Comparison of ENCODE assay signal across 9 cellular contexts in genomic region chr1:183685112-183685713, GRCh38. TPM values are rescaled to one million over a fixed set of nuclear protein-coding genes. Genes with fewer than 3 reads are reported as not detected.
A peak's percentile ranks its signal among the peaks of the same experiment; 100 is the strongest.
DNase-seq lines count a peak whose midpoint lies in the region; ATAC-seq and TF ChIP-seq lines count a peak whose summit lies in the region.
"Had no signal": no experiment of that assay in that cellular context is flagged by ENCODE, and none has a peak within 500 bp of the region (broad histone marks: within the 10 kb centered on the region; RNA-seq: fewer than 3 reads in every experiment).

No MANE protein-coding gene starts in this region.

- no peak overlapping the region for H3K27ac ChIP-seq in GM23248
- no peak overlapping the region for H3K27ac ChIP-seq in right cardiac atrium (ENCODE audit: low read length)
- H3K27ac ChIP-seq in smooth muscle cell (ENCODE audit: low read depth): no peak overlapping the region
- H3K27ac ChIP-seq: BLaER1 had no signal

- no peak overlapping the region for H3K4me3 ChIP-seq in GM23248
- H3K4me3 ChIP-seq in right cardiac atrium (ENCODE audit: low read length): no peak overlapping the region
- no peak overlapping the region for H3K4me3 ChIP-seq in smooth muscle cell
- H3K4me3 ChIP-seq: BLaER1 had no signal

- H3K27ac Mint-ChIP-seq in activated naive CD8-positive, alpha-beta T cell treated with anti-CD3 and anti-CD28 coated beads, Interleukin-2, amount 50 U/mL, for 24 hours: no peak overlapping the region

- H3K9me2 ChIP-seq in GM23248 (ENCODE audit: insufficient read depth): no peaks in the 10 kb centered on the region

- peaks cover 4% of the 10 kb centered on the region for H3K4me1 Mint-ChIP-seq in activated naive CD8-positive, alpha-beta T cell treated with anti-CD3 and anti-CD28 coated beads, Interleukin-2, amount 50 U/mL, for 24 hours

- H2AFZ ChIP-seq in GM23248 (no peak overlapping the region), smooth muscle cell (ENCODE audit: low read depth) (peak overlapping the region; percentile 13)

- in situ Hi-C loops in GM23248 (cut with MboI): no loop called here

- H3K4me3 Mint-ChIP-seq in activated naive CD8-positive, alpha-beta T cell treated with anti-CD3 and anti-CD28 coated beads, Interleukin-2, amount 50 U/mL, for 24 hours: no peak overlapping the region

- peak; percentile 52 for ATAC-seq in activated naive CD8-positive, alpha-beta T cell treated with anti-CD3 and anti-CD28 coated beads, Interleukin-2, amount 50 U/mL, for 24 hours
- peak; percentile 57 to 66 for ATAC-seq in right cardiac atrium

- no peaks in the 10 kb centered on the region for H3K36me3 Mint-ChIP-seq in activated naive CD8-positive, alpha-beta T cell treated with anti-CD3 and anti-CD28 coated beads, Interleukin-2, amount 50 U/mL, for 24 hours (ENCODE audit: low read depth)

- peak; percentile 74 for TF ChIP-seq CTCF in smooth muscle cell (IDR thresholded peaks at IDR 0.05; ENCODE audit: borderline replicate concordance, insufficient read depth, poor library complexity, severe bottlenecking)

- intact Hi-C loops in right cardiac atrium (cut with DNase I): loop anchor here in 1 of 4 donors (5.0 kb wide), 1 partner anchor 33 kb away; the partner anchor contains the start of gene APOBEC4

- 3 to 6% methylated on average over 3 of the region's 3 CpGs for WGBS in GM23248 (ENCODE audit: low coverage in 1 of 2, low lambda C conversion rate in 2 of 2, missing lambda C conversion rate in 2 of 2), 2 experiments
- WGBS in right cardiac atrium: 19% methylated on average over 3 of the region's 3 CpGs
- WGBS in smooth muscle cell (ENCODE audit: low lambda C conversion rate): 1% methylated on average over 3 of the region's 3 CpGs

- no peaks in the 10 kb centered on the region for H3K9me3 Mint-ChIP-seq in activated naive CD8-positive, alpha-beta T cell treated with anti-CD3 and anti-CD28 coated beads, Interleukin-2, amount 50 U/mL, for 24 hours

- H3K9ac ChIP-seq in GM23248 (no peak overlapping the region), smooth muscle cell (ENCODE audit: low read depth) (no peak overlapping the region)
- H3K9ac ChIP-seq: BLaER1 had no signal

- H3K27me3 Mint-ChIP-seq in activated naive CD8-positive, alpha-beta T cell treated with anti-CD3 and anti-CD28 coated beads, Interleukin-2, amount 50 U/mL, for 24 hours: no peaks in the 10 kb centered on the region

- no peaks in the 10 kb centered on the region for H3K36me3 ChIP-seq in GM23248 (ENCODE audit: low read depth)
- H3K36me3 ChIP-seq in smooth muscle cell (ENCODE audit: low read depth): no peaks in the 10 kb centered on the region
- H3K36me3 ChIP-seq: BLaER1 had no signal

- H3K9me3 ChIP-seq in GM23248 (ENCODE audit: low read depth) (no peaks in the 10 kb centered on the region), right cardiac atrium (ENCODE audit: control insufficient read depth, low read length) (no peaks in the 10 kb centered on the region), smooth muscle cell (replicated peaks; ENCODE audit: low read depth) (no peaks in the 10 kb centered on the region)

- H3K79me2 ChIP-seq in GM23248 (ENCODE audit: insufficient read depth) (peaks cover 12% of the 10 kb centered on the region; the same call in 1 of the 2 replicates), smooth muscle cell (ENCODE audit: low read depth) (no peaks in the 10 kb centered on the region)

- DNase-seq in NCI-H1092 treated with DMSO at 0.1 percent for 48 hours (lab: John Stamatoyannopoulos, UW) (peak; percentile 31), NCI-H1092 (lab: John Stamatoyannopoulos, UW) (no peak), GM23248 (peak; percentile 81), NCI-H460 (ENCODE audit: extremely low read depth, low read depth) (peak; percentile 71), right cardiac atrium (no peak), smooth muscle cell (lab: John Stamatoyannopoulos, UW; ENCODE audit: unreplicated experiment) (no peak), T-helper 9 cell (no peak)
- no peak for DNase-seq in activated naive CD8-positive, alpha-beta T cell treated with anti-CD3 and anti-CD28 coated beads, Interleukin-2, amount 50 U/mL, for 24 hours

- H4K20me1 ChIP-seq in GM23248 (ENCODE audit: insufficient read depth): no peaks in the 10 kb centered on the region
- H4K20me1 ChIP-seq in smooth muscle cell (ENCODE audit: low read depth): no peaks in the 10 kb centered on the region
- H4K20me1 ChIP-seq: BLaER1 had no signal

- H3K4me2 ChIP-seq in GM23248 (ENCODE audit: unreplicated experiment) (no peak overlapping the region), smooth muscle cell (peak overlapping the region; percentile 27)
- H3K4me2 ChIP-seq: BLaER1 had no signal

- no peaks in the 10 kb centered on the region for H3F3A ChIP-seq in GM23248 (ENCODE audit: insufficient read depth)
- no peaks in the 10 kb centered on the region for H3F3A ChIP-seq in smooth muscle cell (ENCODE audit: low read depth)

- H3K27me3 ChIP-seq in GM23248 (replicated peaks; ENCODE audit: insufficient read depth) (no peaks in the 10 kb centered on the region), right cardiac atrium (ENCODE audit: control insufficient read depth, insufficient read depth) (no peaks in the 10 kb centered on the region), smooth muscle cell (ENCODE audit: low read depth) (no peaks in the 10 kb centered on the region)
- H3K27me3 ChIP-seq: BLaER1 had no signal

- H3K4me1 ChIP-seq in GM23248 (ENCODE audit: insufficient read depth) (no peaks in the 10 kb centered on the region; the same call in 1 of the 2 replicates), right cardiac atrium (ENCODE audit: control insufficient read depth, insufficient read depth, low read length) (no peaks in the 10 kb centered on the region), smooth muscle cell (ENCODE audit: low read depth) (no peaks in the 10 kb centered on the region)
- H3K4me1 ChIP-seq: BLaER1 had no signal

RNA-seq across cellular contexts. Expression of gene APOBEC4, which starts 32.1 kb away (rescaled TPM):
- total RNA-seq in GM23248 (2014; rRNA removed; shearing (Covaris generic)): not detected in 2 replicates
- not detected in 2 replicates for polyA plus RNA-seq in GM23248 (2016; fragmentation: Nextera tagmentation; extraction: Ambion mirVana)
- total RNA-seq in NCI-H460 (2014; rRNA removed; shearing (Covaris generic)): not detected in 2 replicates
- not detected in 2 replicates for polyA plus RNA-seq in NCI-H460 (2014; cell fraction: nucleus; rRNA removed)
- under 1 TPM in 1 of 4 donors, not detected in 3; 0.09 TPM for total RNA-seq in right cardiac atrium
- polyA plus RNA-seq in right cardiac atrium: not detected
- total RNA-seq in smooth muscle cell: not detected in 2 replicates
- polyA plus RNA-seq in smooth muscle cell: not detected in 2 replicates

RNA-seq across cellular contexts. Expression of gene ARPC5, which starts 49.6 kb away (rescaled TPM):
- 388 and 428 TPM in 2 replicates for total RNA-seq in GM23248 (2014; rRNA removed; shearing (Covaris generic))
- 666 and 676 TPM in 2 replicates for polyA plus RNA-seq in GM23248 (2016; fragmentation: Nextera tagmentation; extraction: Ambion mirVana)
- total RNA-seq in NCI-H460 (2014; rRNA removed; shearing (Covaris generic)): 132 and 156 TPM in 2 replicates
- 104 and 105 TPM in 2 replicates for polyA plus RNA-seq in NCI-H460 (2014; cell fraction: nucleus; rRNA removed)
- total RNA-seq in right cardiac atrium: 10 to 100 TPM; 36.5 to 74.7 (median 52.4) TPM
- 41.1 TPM for polyA plus RNA-seq in right cardiac atrium
- total RNA-seq in smooth muscle cell: 188 and 195 TPM in 2 replicates
- polyA plus RNA-seq in smooth muscle cell: 196 and 205 TPM in 2 replicates

Comparison
In these comparisons a context has a peak if more than half of its experiments do, and no peak if none do; other contexts are left out.
1. DNase-seq: peak in NCI-H1092 treated with DMSO at 0.1 percent for 48 hours (single experiment), GM23248 (single experiment) and NCI-H460 (single experiment); none in NCI-H1092 (single experiment), activated naive CD8-positive, alpha-beta T cell treated with anti-CD3 and anti-CD28 coated beads, Interleukin-2, amount 50 U/mL, for 24 hours (single experiment), right cardiac atrium (0 of 3), smooth muscle cell (single experiment) and T-helper 9 cell (single experiment).